Comparison of ENCODE assay signal across 8 cellular contexts in genomic region chr6:132780770-132781371, GRCh38. TPM values are rescaled to one million over a fixed set of nuclear protein-coding genes. Genes with fewer than 3 reads are reported as not detected.
DNase-seq lines count a peak whose midpoint lies in the region; ATAC-seq, FAIRE-seq and TF ChIP-seq lines count a peak whose summit lies in the region.

No MANE protein-coding gene starts in this region.

- H3K36me3 ChIP-seq in stomach = peaks cover 0 to 80% (median 78%) of the 10 kb centered on the region in 4 donors

- H3K4me1 ChIP-seq in stomach = no peaks in the 10 kb centered on the region

- ATAC-seq in HG03135 (IDR thresholded peaks at IDR 0.05; ENCODE audit: unreplicated experiment) = no peak

- peak; percentile 30 for TF ChIP-seq CTCF in Calu3 (IDR thresholded peaks at IDR 0.05; ENCODE audit: unreplicated experiment)
- TF ChIP-seq CTCF in HFFc6 (IDR thresholded peaks at IDR 0.05) = peak; percentile 73
- peak in 2 of 7 experiments; percentile 13 to 27 for TF ChIP-seq CTCF in stomach (IDR thresholded peaks at IDR 0.05)

- H3K4me3 Mint-ChIP-seq in Calu3 (ENCODE audit: low read depth, unreplicated experiment) (no peak overlapping the region), HFFc6 (no peak overlapping the region)

- no peak overlapping the region for H3K4me3 ChIP-seq in stomach

- FAIRE-seq in TTC549 (lab: Jason Lieb, UNC) = peak; percentile 43

- BruUV-seq in Calu3 (replicated peaks; lab: Mats Ljungman, UMichigan) = no TSS peak

- DNase-seq in Calu3 = no peak
- peak; percentile 9 for DNase-seq in HFFc6
- DNase-seq in kidney tubule cell (ENCODE audit: low spot score) = peak; percentile 31
- DNase-seq in NCI-H524 treated with DMSO at 0.1 percent for 48 hours (lab: John Stamatoyannopoulos, UW) = no peak
- DNase-seq in occipital lobe (lab: John Stamatoyannopoulos, UW) = no peak
- no peak for DNase-seq in stomach

- H3K27ac Mint-ChIP-seq in Calu3 (ENCODE audit: unreplicated experiment) = no peak overlapping the region
- no peak overlapping the region for H3K27ac Mint-ChIP-seq in HFFc6

- H3K9me3 ChIP-seq in stomach = no peaks in the 10 kb centered on the region

- H3K27me3 Mint-ChIP-seq in Calu3 (ENCODE audit: unreplicated experiment) (no peaks in the 10 kb centered on the region), HFFc6 (ENCODE audit: insufficient read depth) (no peaks in the 10 kb centered on the region)

- no peak for TF ChIP-seq POLR2A in stomach (IDR thresholded peaks at IDR 0.05)

- intact Hi-C loops in Calu3 (cut with micrococcal nuclease; ENCODE audit: unreplicated experiment) (no loop called here), stomach (cut with DNase I; ENCODE audit: low total_unique reads) (no loop called here)

- TF ChIP-seq EP300 in stomach (IDR thresholded peaks at IDR 0.05) = no peak

- CTCF ChIA-PET in Calu3 (lab: Charles Lee) = no interaction called here

- H3K9me3 Mint-ChIP-seq in Calu3 (ENCODE audit: low read depth, unreplicated experiment) (no peaks in the 10 kb centered on the region), HFFc6 (no peaks in the 10 kb centered on the region)

- no peaks in the 10 kb centered on the region for H3K27me3 ChIP-seq in stomach

- 74 to 100% (median 92%) methylated on average over 2 of the region's 2 CpGs for WGBS in stomach, 5 donors

- no peaks in the 10 kb centered on the region for H3K4me1 Mint-ChIP-seq in Calu3 (ENCODE audit: low read depth, unreplicated experiment)
- H3K4me1 Mint-ChIP-seq in HFFc6 (ENCODE audit: low read depth) = no peaks in the 10 kb centered on the region

- H3K27ac ChIP-seq in stomach = no peak overlapping the region

- peaks cover 49% of the 10 kb centered on the region for H3K36me3 Mint-ChIP-seq in Calu3 (ENCODE audit: insufficient read depth, unreplicated experiment)
- H3K36me3 Mint-ChIP-seq in HFFc6 (ENCODE audit: low read depth) = no peaks in the 10 kb centered on the region

RNA-seq across cellular contexts. Expression of gene SLC18B1, which starts 17.6 kb away (rescaled TPM):
- total RNA-seq in Calu3 (2022) (23.9 and 25.9 TPM in 2 replicates), occipital lobe (16.4 TPM), stomach (10 to 100 TPM in 4 of 5 donors, under 1 TPM in 1; 0.29 to 31.2 (median 19.6) TPM)
- 1 to 10 TPM; 2.9 to 4.1 (median 3.5) TPM for total RNA-seq in HFFc6 (2021; fragmentation: NEBNext Ultra II Directional; extraction: Animal tissue kit (Norgen Biotek cat#: 25700))
- polyA plus RNA-seq in stomach = 1 to 10 TPM; 4.3 to 9.8 (median 5.3) TPM

RNA-seq across cellular contexts. Expression of gene VNN2, which starts 23.2 kb away (rescaled TPM):
- total RNA-seq in Calu3 (2022) = 18.1 and 21.5 TPM in 2 replicates
- not detected for total RNA-seq in HFFc6 (2021; fragmentation: NEBNext Ultra II Directional; extraction: Animal tissue kit (Norgen Biotek cat#: 25700))
- 0.94 TPM for total RNA-seq in occipital lobe
- 1 to 10 TPM in 3 of 5 donors, under 1 TPM in 1, not detected in 1; 0.45 to 9.5 (median 3.3) TPM for total RNA-seq in stomach
- 1 to 10 TPM; 1.4 to 6.1 (median 3.7) TPM for polyA plus RNA-seq in stomach

RNA-seq across cellular contexts. Expression of gene RPS12, which starts 33.5 kb away (rescaled TPM):
- total RNA-seq in Calu3 (2022) = 1,002 and 1,082 TPM in 2 replicates
- total RNA-seq in HFFc6 (2021; fragmentation: NEBNext Ultra II Directional; extraction: Animal tissue kit (Norgen Biotek cat#: 25700)) = 1,000 to 10,000 TPM in 4 of 6 experiments, 100 to 1,000 TPM in 2; 826 to 1,148 (median 1,037) TPM
- 772 TPM for total RNA-seq in occipital lobe
- 1,000 to 10,000 TPM in 1 of 5 donors, 100 to 1,000 TPM in 4; 256 to 1,823 (median 908) TPM for total RNA-seq in stomach
- polyA plus RNA-seq in stomach = 1,000 to 10,000 TPM; 3,295 to 4,053 (median 3,686) TPM

Comparison
In these comparisons a context has a peak if more than half of its experiments do, and no peak if none do; other contexts are left out.
1. DNase-seq: peak in HFFc6 (single experiment) and kidney tubule cell (single experiment); none in Calu3 (single experiment), NCI-H524 treated with DMSO at 0.1 percent for 48 hours (single experiment), occipital lobe (single experiment) and stomach (single experiment).